In the genomic region with DNA sequence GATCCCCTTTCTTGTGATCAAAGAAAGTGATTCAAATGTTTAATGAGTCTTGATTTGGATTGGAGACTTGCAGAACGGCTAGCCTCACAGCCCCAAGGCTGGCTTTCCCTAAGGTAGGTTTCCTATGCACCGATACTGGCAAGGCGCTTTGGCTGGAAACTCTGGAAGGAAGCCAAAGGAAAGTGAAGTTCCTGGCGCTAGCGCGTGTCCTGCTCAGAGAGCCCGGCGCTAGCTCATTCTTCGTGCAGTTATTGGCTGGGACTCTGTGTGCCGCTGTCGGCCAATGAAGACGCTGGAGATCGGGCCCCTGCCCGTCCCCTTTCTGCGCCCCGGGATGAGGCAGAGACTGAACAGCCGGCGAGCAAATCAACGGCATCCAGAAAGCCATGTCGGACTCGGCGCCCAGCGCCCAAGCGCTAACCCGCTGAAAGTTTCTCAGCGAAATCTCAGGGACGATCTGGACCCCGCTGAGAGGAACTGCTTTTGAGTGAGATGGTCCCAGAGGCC, we compare ENCODE assay signal across 8 cellular contexts. TPM values are rescaled to one million over a fixed set of nuclear protein-coding genes. Genes with fewer than 3 reads are reported as not detected.
DNase-seq lines count a peak whose midpoint lies in the region; ATAC-seq and TF ChIP-seq lines count a peak whose summit lies in the region.

A gene (plus strand): TSS at position 342 of the 507 bp plus-strand sequence. CDS start 151 bp downstream, at position 493.

- no peaks in the 10 kb centered on the region for H3K9me3 ChIP-seq in CD4-positive, alpha-beta T cell (ENCODE audit: control insufficient read depth, low read length)
- no peaks in the 10 kb centered on the region for H3K9me3 ChIP-seq in fibroblast of lung (ENCODE audit: control insufficient read depth, insufficient read depth, low read depth, low read length)
- H3K9me3 ChIP-seq in mucosa of stomach (ENCODE audit: control insufficient read depth, low read length), result no peaks in the 10 kb centered on the region
- no peaks in the 10 kb centered on the region for H3K9me3 ChIP-seq in subcutaneous abdominal adipose tissue (ENCODE audit: control insufficient read depth in 5 of 5, low read length in 5 of 5)

- H3K27me3 ChIP-seq in CD4-positive, alpha-beta T cell (ENCODE audit: control insufficient read depth, insufficient read depth, low read length), result peaks cover 63% of the 10 kb centered on the region
- H3K27me3 ChIP-seq in fibroblast of lung (ENCODE audit: control insufficient read depth, insufficient read depth, low read length) (no peaks in the 10 kb centered on the region), mucosa of stomach (ENCODE audit: control insufficient read depth, insufficient read depth, low read length) (peaks cover 25% of the 10 kb centered on the region), subcutaneous abdominal adipose tissue (ENCODE audit: control insufficient read depth in 5 of 5, insufficient read depth in 4 of 5, low read length in 5 of 5) (peaks cover 0 to 5% (median 2%) of the 10 kb centered on the region in 5 donors)

- H3K79me2 ChIP-seq in fibroblast of lung (ENCODE audit: control insufficient read depth, insufficient read depth, low read length), result peaks cover 29% of the 10 kb centered on the region

- no peak within 1 kb of the TSS for H3K27ac Mint-ChIP-seq in CD4-positive, alpha-beta T cell

- peaks cover 14% of the 10 kb centered on the region for H3K4me1 ChIP-seq in fibroblast of lung (ENCODE audit: control insufficient read depth, extremely low read depth, insufficient read depth, low read length)
- peaks cover 22% of the 10 kb centered on the region for H3K4me1 ChIP-seq in mucosa of stomach (ENCODE audit: control insufficient read depth, insufficient read depth, low read length)
- peaks cover 5 to 45% (median 40%) of the 10 kb centered on the region in 5 donors for H3K4me1 ChIP-seq in subcutaneous abdominal adipose tissue (ENCODE audit: control insufficient read depth in 5 of 5, insufficient read depth in 5 of 5, low read length in 5 of 5)

- peak; percentile 54 for ATAC-seq in CD4-positive, alpha-beta T cell (ENCODE audit: poor library complexity)
- peak; percentile 99 for ATAC-seq in GM19324 (IDR thresholded peaks at IDR 0.05; ENCODE audit: low FRiP score, unreplicated experiment)
- peak; percentile 96 for ATAC-seq in HG03378 (IDR thresholded peaks at IDR 0.05; ENCODE audit: unreplicated experiment)

- peak in 4 of 10 experiments; percentile 11 to 21 (median 16) for DNase-seq in CD4-positive, alpha-beta T cell
- DNase-seq in NCI-H524 (lab: John Stamatoyannopoulos, UW), result peak; percentile 78 to 89
- DNase-seq in activated T-cell treated with anti-CD3 and anti-CD28 coated beads for 48 hours (ENCODE audit: low read depth), result peak; percentile 61
- DNase-seq in fibroblast of lung (ENCODE audit: low read depth in 2 of 2), result peak; percentile 95 to 96

- H3K4me1 Mint-ChIP-seq in CD4-positive, alpha-beta T cell (ENCODE audit: low read depth), result peaks cover 36% of the 10 kb centered on the region

- H3K4me3 Mint-ChIP-seq in CD4-positive, alpha-beta T cell, result peak within 1 kb of the TSS; percentile 78

- H3K27me3 Mint-ChIP-seq in CD4-positive, alpha-beta T cell, result peaks cover 69% of the 10 kb centered on the region

- peak within 1 kb of the TSS; percentile 89 for H3K4me2 ChIP-seq in fibroblast of lung (ENCODE audit: extremely low read depth, insufficient read depth, low read length)

- H3K36me3 Mint-ChIP-seq in CD4-positive, alpha-beta T cell (ENCODE audit: low read depth), result no peaks in the 10 kb centered on the region

- intact Hi-C loops in CD4-positive, alpha-beta T cell (cut with DNase I, micrococcal nuclease), result no loop called here

- peak within 1 kb of the TSS; percentile 51 for H2AFZ ChIP-seq in fibroblast of lung (ENCODE audit: low read length)

- H3K9ac ChIP-seq in fibroblast of lung (ENCODE audit: insufficient read depth, low read length) (peak within 1 kb of the TSS; percentile 75), mucosa of stomach (ENCODE audit: low read length) (peak within 1 kb of the TSS; percentile 63), subcutaneous abdominal adipose tissue (ENCODE audit: low read length in 5 of 5) (peak within 1 kb of the TSS; percentile 64 to 91 (median 78))

- H4K20me1 ChIP-seq in fibroblast of lung (ENCODE audit: control insufficient read depth, extremely low read depth, insufficient read depth, low read length), result peaks cover 3% of the 10 kb centered on the region

- CTCF ChIA-PET in CD4-positive, alpha-beta T cell (lab: Charles Lee), result interaction anchor here (1.7 kb wide), 1 partner anchor 10 kb away, joined by 4 read pairs; no protein-coding TSS in a partner anchor

- H3K36me3 ChIP-seq in fibroblast of lung (ENCODE audit: control insufficient read depth, insufficient read depth, low read length) (peaks cover 1% of the 10 kb centered on the region), mucosa of stomach (ENCODE audit: control insufficient read depth, insufficient read depth, low read length) (no peaks in the 10 kb centered on the region), subcutaneous abdominal adipose tissue (ENCODE audit: control insufficient read depth in 5 of 5, insufficient read depth in 5 of 5, low read length in 5 of 5) (no peaks in the 10 kb centered on the region)

- no peaks in the 10 kb centered on the region for H3K9me3 Mint-ChIP-seq in CD4-positive, alpha-beta T cell

- POLR2A ChIA-PET in CD4-positive, alpha-beta T cell (lab: Charles Lee), result no interaction called here

- no peak for TF ChIP-seq CTCF in CD4-positive, alpha-beta T cell (IDR thresholded peaks at IDR 0.05)
- peak; percentile 20 to 40 for TF ChIP-seq CTCF in fibroblast of lung (conservative IDR thresholded peaks at IDR 0.05 in 1 of 2, IDR thresholded peaks at IDR 0.05 in 1 of 2; ENCODE audit: low read depth in 1 of 2, low read length in 2 of 2)

- peak within 1 kb of the TSS; percentile 76 to 95 (median 84) for H3K4me3 ChIP-seq in fibroblast of lung (replicated peaks in 1 of 4; ENCODE audit: control extremely low read depth in 1 of 4, insufficient read depth in 1 of 4, low read depth in 3 of 4, low read length in 4 of 4)
- peak within 1 kb of the TSS; percentile 89 for H3K4me3 ChIP-seq in mucosa of stomach (ENCODE audit: low read length)
- peak within 1 kb of the TSS; percentile 80 to 97 (median 89) for H3K4me3 ChIP-seq in subcutaneous abdominal adipose tissue (ENCODE audit: low read depth in 1 of 5, low read length in 5 of 5)

- H3K27ac ChIP-seq in CD4-positive, alpha-beta T cell (ENCODE audit: low read depth, low read length), result no peak within 1 kb of the TSS
- H3K27ac ChIP-seq in fibroblast of lung (ENCODE audit: insufficient read depth, low read length) (peak within 1 kb of the TSS; percentile 83), subcutaneous abdominal adipose tissue (ENCODE audit: low read depth, low read length) (peak within 1 kb of the TSS; percentile 77)

RNA-seq across cellular contexts. Expression of the gene that starts here (rescaled TPM):
- total RNA-seq in CD4-positive, alpha-beta T cell, result not detected
- 59.0 and 63.4 TPM in 2 replicates for total RNA-seq in fibroblast of lung
- 106 and 109 TPM in 2 replicates for polyA plus RNA-seq in fibroblast of lung
- 155 and 185 TPM in 2 replicates for polyA plus RNA-seq in fibroblast of lung (2012)
- 188 and 308 TPM in 2 replicates for polyA minus RNA-seq in fibroblast of lung (ENCODE audit: low replicate concordance)

Comparison
In these comparisons a context has a peak if more than half of its experiments do, and no peak if none do; other contexts are left out.
1. RNA of the gene that starts here (total RNA-seq): 59.0 to 63.4 TPM in fibroblast of lung; not detected in CD4-positive, alpha-beta T cell; every median in the first group is over 10 times any median in the second.
2. Peak in ATAC-seq in CD4-positive, alpha-beta T cell; RNA of the gene not detected or under 1 TPM.
3. Peak in every context shown above with its lines, with median percentiles within 50 percentile points of each other: ATAC-seq, H3K4me3 ChIP-seq and H3K9ac ChIP-seq.